In genomic region chr5:140800816-140801493, GRCh38 we compare ENCODE assay signal across 11 cellular contexts. TPM values are rescaled to one million over a fixed set of nuclear protein-coding genes. Genes with fewer than 3 reads are reported as not detected.
A peak's percentile ranks its signal among the peaks of the same experiment; 100 is the strongest.
DNase-seq lines count a peak whose midpoint lies in the region; ATAC-seq and TF ChIP-seq lines count a peak whose summit lies in the region.
"Had no signal": no experiment of that assay in that cellular context is flagged by ENCODE, and none has a peak within 500 bp of the region (broad histone marks: within the 10 kb centered on the region; RNA-seq: fewer than 3 reads in every experiment).

PCDHA3 (plus strand) TSS chr5:140801057.

- H3K27me3 Mint-ChIP-seq in type B pancreatic cell = no peaks in the 10 kb centered on the region

- H3K9me3 ChIP-seq in heart left ventricle (peaks cover 0 to 62% (median 28%) of the 10 kb centered on the region in 12 donors), body of pancreas (peaks cover 0 to 44% (median 5%) of the 10 kb centered on the region in 3 donors), aorta (ENCODE audit: control insufficient read depth, low read length) (peaks cover 24% of the 10 kb centered on the region)

- 11 to 17% (median 14%) methylated on average over 28 to 29 of the region's 29 CpGs for WGBS in heart left ventricle, 4 donors
- WGBS in body of pancreas, 2 donors = 9 to 13% methylated on average over 14 to 29 of the region's 29 CpGs
- 12 to 14% methylated on average over 29 of the region's 29 CpGs for WGBS in aorta, 2 donors

- no peaks in the 10 kb centered on the region for H3K36me3 ChIP-seq in heart left ventricle
- H3K36me3 ChIP-seq in body of pancreas (replicated peaks in 1 of 2; ENCODE audit: insufficient read depth in 1 of 2, low read depth in 2 of 2) = no peaks in the 10 kb centered on the region
- no peaks in the 10 kb centered on the region for H3K36me3 ChIP-seq in aorta (ENCODE audit: control insufficient read depth in 1 of 2, insufficient read depth in 2 of 2, low read length in 1 of 2)

- no peak for DNase-seq in heart left ventricle
- no peak for DNase-seq in left ventricle myocardium superior
- peak in 2 of 4 donors; percentile 37 to 43 for DNase-seq in body of pancreas
- peak; percentile 7 for DNase-seq in iris pigment epithelial cell (ENCODE audit: low read depth)
- no peak for DNase-seq in type B pancreatic cell (ENCODE audit: extremely low spot score, unreplicated experiment)
- DNase-seq in NCI-H524 treated with DMSO at 0.1 percent for 48 hours (lab: John Stamatoyannopoulos, UW) = no peak
- DNase-seq in aorta = no peak
- DNase-seq: amniotic stem cell; kidney glomerular epithelial cell; stimulated activated CD4-positive, alpha-beta T cell treated with anti-CD3 and anti-CD28 coated beads, Interleukin-2, amount 100 ng/mL, for 24 hours had no signal

- H3K4me1 ChIP-seq in heart left ventricle (no peaks in the 10 kb centered on the region), body of pancreas (no peaks in the 10 kb centered on the region), aorta (ENCODE audit: control insufficient read depth in 1 of 2, insufficient read depth in 2 of 2, low read length in 2 of 2) (no peaks in the 10 kb centered on the region)

- peaks cover 5% of the 10 kb centered on the region for H3K9me3 Mint-ChIP-seq in type B pancreatic cell

- H3K4me1 Mint-ChIP-seq in type B pancreatic cell (ENCODE audit: unreplicated experiment) = no peaks in the 10 kb centered on the region

- peak within 1 kb of the TSS; percentile 74 for H3K4me3 Mint-ChIP-seq in type B pancreatic cell

- TF ChIP-seq POLR2A in heart left ventricle (IDR thresholded peaks at IDR 0.05) (no peak), body of pancreas (IDR thresholded peaks at IDR 0.05) (no peak)

- H3K36me3 Mint-ChIP-seq in type B pancreatic cell = peaks cover 12% of the 10 kb centered on the region

- H3K4me3 ChIP-seq in heart left ventricle (peak within 1 kb of the TSS in 10 of 12 donors; percentile 19 to 55 (median 40)), body of pancreas (peak within 1 kb of the TSS in 1 of 2 donors; percentile 20), aorta (ENCODE audit: low read length in 2 of 2) (no peak within 1 kb of the TSS)

- H3K27ac ChIP-seq in heart left ventricle (no peak within 1 kb of the TSS), body of pancreas (peak within 1 kb of the TSS in 1 of 4 donors; percentile 18), aorta (ENCODE audit: low read depth in 1 of 2, low read length in 2 of 2) (no peak within 1 kb of the TSS)

- peak in 9 of 12 donors; percentile 14 to 53 (median 38) for TF ChIP-seq CTCF in heart left ventricle (IDR thresholded peaks at IDR 0.05)
- TF ChIP-seq CTCF in body of pancreas (IDR thresholded peaks at IDR 0.05) = peak in 5 of 7 experiments; percentile 24 to 53 (median 29)
- TF ChIP-seq CTCF in type B pancreatic cell (conservative IDR thresholded peaks at IDR 0.05) = no peak

- intact Hi-C loops in heart left ventricle (cut with DNase I) (loop anchor here in 2 of 10 donors (10.0 kb wide), 1 partner anchor 244 kb away; no protein-coding TSS in a partner anchor), left ventricle myocardium superior (cut with micrococcal nuclease) (no loop called here), body of pancreas (cut with DNase I) (no loop called here), aorta (cut with DNase I) (loop anchor here in 1 of 2 donors (10.0 kb wide), 1 partner anchor 244 kb away; no protein-coding TSS in a partner anchor)

- ATAC-seq in heart left ventricle (no peak), left ventricle myocardium superior (no peak), body of pancreas (no peak), aorta (ENCODE audit: low FRiP score) (no peak), HG03457 (IDR thresholded peaks at IDR 0.05; ENCODE audit: unreplicated experiment) (no peak)

- no peak within 1 kb of the TSS for H3K27ac Mint-ChIP-seq in type B pancreatic cell

- H3K27me3 ChIP-seq in heart left ventricle = peaks cover 0 to 41% (median 6%) of the 10 kb centered on the region in 9 donors
- H3K27me3 ChIP-seq in body of pancreas = no peaks in the 10 kb centered on the region
- no peaks in the 10 kb centered on the region for H3K27me3 ChIP-seq in aorta (ENCODE audit: control insufficient read depth in 1 of 2, insufficient read depth in 2 of 2, low read length in 1 of 2)

RNA-seq across cellular contexts. Expression of gene PCDHA3, which starts in this region (rescaled TPM):
- total RNA-seq in heart left ventricle = under 1 TPM in 8 of 9 donors, not detected in 1; 0.07 to 0.39 (median 0.22) TPM
- polyA plus RNA-seq in heart left ventricle = under 1 TPM in 1 of 2 donors, not detected in 1; 0.01 TPM
- 0.07 TPM for total RNA-seq in left ventricle myocardium superior
- total RNA-seq in body of pancreas = 1 to 10 TPM in 1 of 2 donors, under 1 TPM in 1; 0.99 to 1.0 TPM
- 0.24 and 2.6 TPM in 2 replicates for total RNA-seq in type B pancreatic cell (ENCODE audit: low replicate concordance)
- total RNA-seq in aorta = under 1 TPM; 0.33 to 0.36 TPM
- under 1 TPM; 0.25 to 0.38 TPM for polyA plus RNA-seq in aorta

Comparison
In these comparisons a context has a peak if more than half of its experiments do, and no peak if none do; other contexts are left out.
1. H3K4me3 ChIP-seq: peak in heart left ventricle (10 of 12); none in aorta (0 of 2).